In genomic region chr15:73704869-73705645, GRCh38 we compare ENCODE assay signal across 1 cellular context.
TF ChIP-seq lines count a peak whose summit lies in the region.

No MANE protein-coding gene starts in this region.

TF ChIP-seq in H1, 55 proteins besides CTCF, POLR2A, EP300 and RAD21:
- TF ChIP-seq HDAC6 (IDR thresholded peaks at IDR 0.05; ENCODE audit: low read depth, low read length), result no peak
- TF ChIP-seq SIN3A (conservative IDR thresholded peaks at IDR 0.05 in 1 of 2, IDR thresholded peaks at IDR 0.05 in 1 of 2; ENCODE audit: low read depth in 1 of 2, low read length in 2 of 2), result 0 out of 4 replicates have a peak, but pooled peaks of 1 of the 2 experiments have one; percentile 37
- TF ChIP-seq RBBP5 (IDR thresholded peaks at IDR 0.05; ENCODE audit: borderline replicate concordance, low read depth, low read length), result no peak
- no peak for TF ChIP-seq BCL11A (IDR thresholded peaks at IDR 0.05; ENCODE audit: low read depth in 2 of 2, low read length in 2 of 2)
